In the genomic region with DNA sequence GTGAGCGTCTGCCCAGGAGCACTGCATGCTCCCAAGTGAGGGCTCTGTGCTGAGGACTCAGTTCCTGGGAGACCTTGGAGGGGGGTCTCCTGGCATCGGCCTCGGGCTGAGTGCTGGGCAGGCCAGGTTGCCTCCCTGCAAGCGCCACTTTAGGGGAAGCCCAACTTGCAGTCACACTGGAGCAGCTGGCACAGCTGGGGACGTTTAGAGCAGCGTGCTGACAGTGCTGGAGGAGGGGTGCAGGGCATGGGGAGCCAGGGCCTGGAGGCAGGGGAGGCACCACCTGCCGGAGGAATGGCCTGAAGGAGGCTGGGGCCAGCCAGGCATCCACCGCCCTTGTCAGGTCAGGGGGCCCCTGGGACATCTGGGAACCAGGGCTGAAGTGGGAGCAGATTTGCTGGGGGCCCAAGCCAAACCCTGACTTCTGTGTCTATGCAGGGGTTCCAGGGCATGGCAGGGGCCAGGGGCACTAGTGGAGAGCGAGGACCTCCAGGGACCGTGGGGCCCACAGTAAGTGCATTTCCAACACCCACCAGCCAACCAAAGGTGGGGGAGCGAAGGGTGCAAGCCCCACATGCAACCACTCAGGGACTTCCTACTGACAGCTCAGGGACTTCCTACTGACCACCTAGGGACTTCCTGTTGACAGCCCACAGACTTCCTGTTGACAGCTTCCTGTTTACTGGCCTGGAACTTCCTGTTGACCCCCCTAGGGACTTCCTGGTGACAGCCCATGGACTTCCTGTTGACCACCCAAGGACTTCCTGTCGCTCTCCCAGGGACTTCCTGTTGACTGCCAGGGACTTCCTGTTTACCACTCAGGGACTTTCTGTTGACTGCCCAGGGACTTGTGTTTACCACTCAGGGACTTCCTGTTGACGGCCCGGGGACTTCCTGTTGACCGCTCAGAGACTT, we compare ENCODE assay signal across 1 cellular context.
TF ChIP-seq lines count a peak whose summit lies in the region.

No MANE protein-coding gene starts in this region.

TF ChIP-seq in WTC11, 78 proteins besides CTCF, POLR2A, EP300 and RAD21 (continued from another document):
- TF ChIP-seq, protein P1, sequence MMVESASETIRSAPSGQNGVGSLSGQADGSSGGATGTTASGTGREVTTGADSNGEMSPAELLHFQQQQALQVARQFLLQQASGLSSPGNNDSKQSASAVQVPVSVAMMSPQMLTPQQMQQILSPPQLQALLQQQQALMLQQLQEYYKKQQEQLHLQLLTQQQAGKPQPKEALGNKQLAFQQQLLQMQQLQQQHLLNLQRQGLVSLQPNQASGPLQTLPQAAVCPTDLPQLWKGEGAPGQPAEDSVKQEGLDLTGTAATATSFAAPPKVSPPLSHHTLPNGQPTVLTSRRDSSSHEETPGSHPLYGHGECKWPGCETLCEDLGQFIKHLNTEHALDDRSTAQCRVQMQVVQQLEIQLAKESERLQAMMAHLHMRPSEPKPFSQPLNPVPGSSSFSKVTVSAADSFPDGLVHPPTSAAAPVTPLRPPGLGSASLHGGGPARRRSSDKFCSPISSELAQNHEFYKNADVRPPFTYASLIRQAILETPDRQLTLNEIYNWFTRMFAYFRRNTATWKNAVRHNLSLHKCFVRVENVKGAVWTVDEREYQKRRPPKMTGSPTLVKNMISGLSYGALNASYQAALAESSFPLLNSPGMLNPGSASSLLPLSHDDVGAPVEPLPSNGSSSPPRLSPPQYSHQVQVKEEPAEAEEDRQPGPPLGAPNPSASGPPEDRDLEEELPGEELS (CRISPR knock-in tag; IDR thresholded peaks at IDR 0.05) = peak; percentile 91; the same call in 1 of the 2 replicates
